8 cellular contexts compared by ENCODE assay signal in genomic region chr14:68977741-68978549, GRCh38. TPM values are rescaled to one million over a fixed set of nuclear protein-coding genes. Genes with fewer than 3 reads are reported as not detected.
DNase-seq lines count a peak whose midpoint lies in the region; ATAC-seq and TF ChIP-seq lines count a peak whose summit lies in the region.

No MANE protein-coding gene starts in this region.

- peaks cover 76% of the 10 kb centered on the region for H3K4me1 Mint-ChIP-seq in HFFc6 (ENCODE audit: low read depth)
- H3K4me1 Mint-ChIP-seq in activated naive CD8-positive, alpha-beta T cell treated with anti-CD3 and anti-CD28 coated beads, Interleukin-2, amount 10 ng/mL, durations not matched to agents 7 days and 5 days: peaks cover 40% of the 10 kb centered on the region

- H3K36me3 Mint-ChIP-seq in HFFc6 (ENCODE audit: low read depth): peaks cover 48% of the 10 kb centered on the region
- H3K36me3 Mint-ChIP-seq in activated naive CD8-positive, alpha-beta T cell treated with anti-CD3 and anti-CD28 coated beads, Interleukin-2, amount 10 ng/mL, durations not matched to agents 7 days and 5 days: peaks cover 45% of the 10 kb centered on the region

- H3K4me1 ChIP-seq in RWPE2 (ENCODE audit: insufficient read depth, poor library complexity, severe bottlenecking) (peaks cover 62% of the 10 kb centered on the region), heart left ventricle (peaks cover 15 to 54% (median 40%) of the 10 kb centered on the region in 12 donors), prostate gland (replicated peaks) (peaks cover 6% of the 10 kb centered on the region)

- TF ChIP-seq CTCF in HFFc6 (IDR thresholded peaks at IDR 0.05) (no peak; the same call in 1 of the 2 replicates), RWPE2 (IDR thresholded peaks at IDR 0.05; ENCODE audit: poor library complexity, severe bottlenecking) (peak; percentile 4), heart left ventricle (IDR thresholded peaks at IDR 0.05) (peak in 2 of 12 donors; percentile 7 to 25), prostate gland (IDR thresholded peaks at IDR 0.05) (peak in 2 of 4 experiments; percentile 11 to 25)

- no peaks in the 10 kb centered on the region for H3K9me3 Mint-ChIP-seq in HFFc6
- peaks cover 4% of the 10 kb centered on the region for H3K9me3 Mint-ChIP-seq in activated naive CD8-positive, alpha-beta T cell treated with anti-CD3 and anti-CD28 coated beads, Interleukin-2, amount 10 ng/mL, durations not matched to agents 7 days and 5 days

- peaks cover 56% of the 10 kb centered on the region for H3K36me3 ChIP-seq in RWPE2 (ENCODE audit: low read depth)
- H3K36me3 ChIP-seq in heart left ventricle: peaks cover 0 to 26% (median 10%) of the 10 kb centered on the region in 9 donors
- no peaks in the 10 kb centered on the region for H3K36me3 ChIP-seq in prostate gland

- H3K9me3 ChIP-seq in RWPE2 (ENCODE audit: severe bottlenecking): no peaks in the 10 kb centered on the region
- peaks cover 0 to 5% (median 0%) of the 10 kb centered on the region in 12 donors for H3K9me3 ChIP-seq in heart left ventricle
- H3K9me3 ChIP-seq in prostate gland: no peaks in the 10 kb centered on the region

- POLR2A ChIA-PET in activated naive CD8-positive, alpha-beta T cell treated with anti-CD3 and anti-CD28 coated beads, Interleukin-2, amount 10 ng/mL, durations not matched to agents 7 days and 5 days (lab: Charles Lee): interaction anchor here (0.8 to 1.9 kb wide), 15 partner anchors 9 to 52 kb away, joined by 3 to 14 read pairs (median 5); no protein-coding TSS in a partner anchor

- peak; percentile 35 for ATAC-seq in RWPE2 (ENCODE audit: low read depth)
- ATAC-seq in activated naive CD8-positive, alpha-beta T cell treated with anti-CD3 and anti-CD28 coated beads, Interleukin-2, amount 10 ng/mL, durations not matched to agents 7 days and 5 days (ENCODE audit: low read depth): peak; percentile 37
- ATAC-seq in heart left ventricle: peak in 3 of 4 donors; percentile 13 to 47 (median 32)
- ATAC-seq in HG03280 (IDR thresholded peaks at IDR 0.05; ENCODE audit: unreplicated experiment): no peak

- peak overlapping the region; percentile 98 for H3K27ac ChIP-seq in RWPE2 (ENCODE audit: poor library complexity, severe bottlenecking)
- H3K27ac ChIP-seq in heart left ventricle: peak overlapping the region; percentile 85 to 100 (median 96)
- peak overlapping the region; percentile 99 for H3K27ac ChIP-seq in prostate gland

- intact Hi-C loops in heart left ventricle (cut with DNase I) (loop anchor here in 8 of 10 donors (1.0 to 10.0 kb wide), 11 partner anchors 21 to 107 kb away; no protein-coding TSS in a partner anchor), prostate gland (cut with DNase I) (loop anchor here (2.0 to 5.0 kb wide), 4 partner anchors 25 to 109 kb away; no protein-coding TSS in a partner anchor)

- H3K27me3 Mint-ChIP-seq in HFFc6 (ENCODE audit: insufficient read depth): peaks cover 11% of the 10 kb centered on the region
- peaks cover 6% of the 10 kb centered on the region for H3K27me3 Mint-ChIP-seq in activated naive CD8-positive, alpha-beta T cell treated with anti-CD3 and anti-CD28 coated beads, Interleukin-2, amount 10 ng/mL, durations not matched to agents 7 days and 5 days

- DNase-seq in COR-L47 (lab: John Stamatoyannopoulos, UW) (peak; percentile 17), HFFc6 (peak; percentile 90), RWPE2 (ENCODE audit: low spot score) (peak; percentile 99), heart left ventricle (peak; percentile 73 to 82 (median 80)), prostate gland (ENCODE audit: low spot score) (peak; percentile 68), NCI-H128 (lab: John Stamatoyannopoulos, UW; ENCODE audit: unreplicated experiment) (no peak)
- peak; percentile 86 for DNase-seq in activated naive CD8-positive, alpha-beta T cell treated with anti-CD3 and anti-CD28 coated beads, Interleukin-2, amount 10 ng/mL, durations not matched to agents 7 days and 5 days

- 0 to 1% (median 1%) methylated on average over 44 to 57 of the region's 57 CpGs for WGBS in heart left ventricle, 4 donors
- WGBS in prostate gland: under 1% methylated on average over 51 of the region's 57 CpGs

- H3K4me3 Mint-ChIP-seq in HFFc6: peak overlapping the region; percentile 87
- peak overlapping the region; percentile 86 for H3K4me3 Mint-ChIP-seq in activated naive CD8-positive, alpha-beta T cell treated with anti-CD3 and anti-CD28 coated beads, Interleukin-2, amount 10 ng/mL, durations not matched to agents 7 days and 5 days

- TF ChIP-seq POLR2A in heart left ventricle (IDR thresholded peaks at IDR 0.05) (no peak), prostate gland (IDR thresholded peaks at IDR 0.05) (peak; percentile 60)

- H3K27ac Mint-ChIP-seq in HFFc6: peak overlapping the region; percentile 95
- peak overlapping the region; percentile 86 for H3K27ac Mint-ChIP-seq in activated naive CD8-positive, alpha-beta T cell treated with anti-CD3 and anti-CD28 coated beads, Interleukin-2, amount 10 ng/mL, durations not matched to agents 7 days and 5 days

- no peaks in the 10 kb centered on the region for H3K27me3 ChIP-seq in RWPE2 (ENCODE audit: insufficient read depth, poor library complexity, severe bottlenecking)
- no peaks in the 10 kb centered on the region for H3K27me3 ChIP-seq in heart left ventricle
- no peaks in the 10 kb centered on the region for H3K27me3 ChIP-seq in prostate gland (replicated peaks; ENCODE audit: insufficient read depth)

- H3K4me3 ChIP-seq in RWPE2 (ENCODE audit: severe bottlenecking) (peak overlapping the region; percentile 91), heart left ventricle (peak overlapping the region; percentile 72 to 100 (median 92)), prostate gland (peak overlapping the region; percentile 97 to 99)

RNA-seq across cellular contexts. Expression of gene ACTN1, which starts 1.2 kb away (rescaled TPM):
- total RNA-seq in HFFc6 (2021; fragmentation: NEBNext Ultra II Directional; extraction: Animal tissue kit (Norgen Biotek cat#: 25700)): 100 to 1,000 TPM; 749 to 847 (median 825) TPM
- 10 to 100 TPM; 63.8 to 71.5 TPM for total RNA-seq in activated naive CD8-positive, alpha-beta T cell treated with anti-CD3 and anti-CD28 coated beads, Interleukin-2, amount 10 ng/mL, durations not matched to agents 7 days and 5 days
- total RNA-seq in heart left ventricle: 100 to 1,000 TPM in 6 of 9 donors, 10 to 100 TPM in 3; 63.6 to 252 (median 110) TPM
- polyA plus RNA-seq in heart left ventricle: 10 to 100 TPM; 48.4 to 88.2 TPM
- total RNA-seq in prostate gland: 100 to 1,000 TPM; 197 to 240 TPM
